27 cellular contexts compared by ENCODE assay signal in the genomic region with DNA sequence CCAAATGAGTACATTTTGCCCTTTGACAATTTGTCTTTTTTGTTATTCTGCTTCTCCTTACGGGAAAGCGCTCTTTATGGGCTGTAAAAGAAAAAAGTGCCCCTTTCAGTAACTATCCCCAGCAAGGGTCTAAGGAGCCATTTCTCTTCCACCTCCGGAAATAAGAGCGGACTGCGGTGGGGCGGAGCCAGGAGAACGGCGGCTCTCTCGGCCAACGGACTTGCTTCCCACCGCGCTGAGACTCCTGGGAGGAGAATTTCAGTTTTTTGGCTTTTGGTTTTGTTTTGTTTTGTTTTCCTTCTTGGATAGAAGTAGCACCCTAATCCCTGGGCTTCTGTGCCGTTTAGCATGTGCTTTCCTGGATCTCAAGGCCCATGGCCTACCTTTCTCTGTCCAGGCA.
"Had no signal": no experiment of that assay in that cellular context is flagged by ENCODE, and none has a peak within 500 bp of the region (broad histone marks: within the 10 kb centered on the region; RNA-seq: fewer than 3 reads in every experiment).

No MANE protein-coding gene starts in this region.

- H3K4me2 ChIP-seq: neural progenitor cell had no signal

- H3K4me1 Mint-ChIP-seq: naive B cell; neural progenitor cell; stimulated activated effector memory CD8-positive, alpha-beta T cell treated with anti-CD3 and anti-CD28 coated beads, Interleukin-12 subunit alpha, Interleukin-12 subunit beta, amount 100 ng/mL, for 72 hours; stimulated activated naive B cell treated with anti-CD40 and anti-IgM and Interleukin-4, amounts not matched to agents 10 μg/mL and 1 μg/mL and 100 μg/mL, for 72 hours had no signal

- ATAC-seq: naive thymus-derived CD8-positive, alpha-beta T cell; natural killer cell treated with Interleukin-12 subunit alpha and Interleukin-12 subunit beta and Interleukin-15 and Interleukin-18, amount 100 ng/mL, for 72 hours; pancreas; right lobe of liver; stimulated activated effector memory CD8-positive, alpha-beta T cell treated with anti-CD3 and anti-CD28 coated beads, Interleukin-12 subunit alpha, Interleukin-12 subunit beta, amount 100 ng/mL, for 72 hours; stimulated activated naive B cell treated with anti-CD40 and anti-IgM and Interleukin-4, amounts not matched to agents 10 μg/mL and 1 μg/mL and 100 μg/mL, for 72 hours; upper lobe of right lung had no signal

- H3K4me3 Mint-ChIP-seq: naive B cell; naive thymus-derived CD8-positive, alpha-beta T cell; natural killer cell treated with Interleukin-12 subunit alpha and Interleukin-12 subunit beta and Interleukin-15 and Interleukin-18, amount 100 ng/mL, for 72 hours; neural progenitor cell; stimulated activated effector memory CD8-positive, alpha-beta T cell treated with anti-CD3 and anti-CD28 coated beads, Interleukin-12 subunit alpha, Interleukin-12 subunit beta, amount 100 ng/mL, for 72 hours; stimulated activated naive B cell treated with anti-CD40 and anti-IgM and Interleukin-4, amounts not matched to agents 10 μg/mL and 1 μg/mL and 100 μg/mL, for 72 hours; stimulated activated naive CD8-positive, alpha-beta T cell treated with anti-CD3 and anti-CD28 coated beads, Interleukin-15, Interleukin-2, amounts not matched to agents 100 ng/mL and 50 ng/mL, for 24 hours; type B pancreatic cell had no signal

- H3K4me3 ChIP-seq: neural progenitor cell, pancreas, prostate gland, right atrium auricular region, right lobe of liver, sigmoid colon, stomach, tibial artery, transverse colon, upper lobe of right lung, uterus had no signal

- H3K36me3 ChIP-seq: neural progenitor cell, neutrophil, pancreas, prostate gland, right atrium auricular region, right lobe of liver, sigmoid colon, stomach, tibial artery, transverse colon, upper lobe of right lung, uterus had no signal

- H3K27me3 ChIP-seq: neural progenitor cell, pancreas, right atrium auricular region, right lobe of liver, sigmoid colon, stomach, tibial artery, transverse colon, upper lobe of right lung, uterus had no signal

- FAIRE-seq: pancreas, small intestine had no signal

- H3K36me3 Mint-ChIP-seq: naive B cell; naive thymus-derived CD8-positive, alpha-beta T cell; natural killer cell treated with Interleukin-12 subunit alpha and Interleukin-12 subunit beta and Interleukin-15 and Interleukin-18, amount 100 ng/mL, for 72 hours; neural progenitor cell; stimulated activated effector memory CD8-positive, alpha-beta T cell treated with anti-CD3 and anti-CD28 coated beads, Interleukin-12 subunit alpha, Interleukin-12 subunit beta, amount 100 ng/mL, for 72 hours; stimulated activated naive B cell treated with anti-CD40 and anti-IgM and Interleukin-4, amounts not matched to agents 10 μg/mL and 1 μg/mL and 100 μg/mL, for 72 hours; type B pancreatic cell had no signal

- DNase-seq: naive B cell; naive thymus-derived CD8-positive, alpha-beta T cell; nucleus accumbens; pancreas; retina; right lobe of liver; sigmoid colon; small intestine; stimulated activated CD4-positive, alpha-beta T cell treated with anti-CD3 and anti-CD28 coated beads, Interleukin-15, amount 100 ng/mL, for 24 hours; stimulated activated CD4-positive, alpha-beta T cell treated with anti-CD3 and anti-CD28 coated beads, Interleukin-2, amount 100 ng/mL, for 24 hours; stimulated activated CD4-positive, alpha-beta T cell treated with anti-CD3 and anti-CD28 coated beads, Interleukin-2, amount 100 ng/mL, for 48 hours; stimulated activated CD4-positive, alpha-beta T cell treated with anti-CD3 and anti-CD28 coated beads, Interleukin-4, amount 100 ng/mL, for 24 hours; stimulated activated naive B cell treated with anti-CD40 and anti-IgM and Interleukin-4, amounts not matched to agents 10 μg/mL and 1 μg/mL and 100 μg/mL, for 72 hours; stimulated activated naive CD4-positive, alpha-beta T cell treated with Interleukin-2 at 50 U/mL for 16 hours; stomach; tibial artery; transverse colon; upper lobe of right lung; uterus had no signal

- H3K4me1 ChIP-seq: neural progenitor cell, pancreas, prostate gland, right atrium auricular region, right lobe of liver, sigmoid colon, stomach, tibial artery, transverse colon, upper lobe of right lung, uterus had no signal

- H3K9me3 Mint-ChIP-seq: naive B cell; naive thymus-derived CD8-positive, alpha-beta T cell; natural killer cell treated with Interleukin-12 subunit alpha and Interleukin-12 subunit beta and Interleukin-15 and Interleukin-18, amount 100 ng/mL, for 72 hours; neural progenitor cell; stimulated activated effector memory CD8-positive, alpha-beta T cell treated with anti-CD3 and anti-CD28 coated beads, Interleukin-12 subunit alpha, Interleukin-12 subunit beta, amount 100 ng/mL, for 72 hours; stimulated activated naive B cell treated with anti-CD40 and anti-IgM and Interleukin-4, amounts not matched to agents 10 μg/mL and 1 μg/mL and 100 μg/mL, for 72 hours; stimulated activated naive CD8-positive, alpha-beta T cell treated with anti-CD3 and anti-CD28 coated beads, Interleukin-15, Interleukin-2, amounts not matched to agents 100 ng/mL and 50 ng/mL, for 24 hours; type B pancreatic cell had no signal

- H3K27ac ChIP-seq: neural progenitor cell, neutrophil, pancreas, prostate gland, right atrium auricular region, right lobe of liver, sigmoid colon, stomach, tibial artery, transverse colon, upper lobe of right lung, uterus had no signal

- H3K9me3 ChIP-seq: neutrophil, pancreas, prostate gland, right atrium auricular region, right lobe of liver, sigmoid colon, stomach, tibial artery, transverse colon, upper lobe of right lung, uterus had no signal

- H2AFZ ChIP-seq: neural progenitor cell had no signal

- H3K27me3 Mint-ChIP-seq: naive thymus-derived CD8-positive, alpha-beta T cell; natural killer cell treated with Interleukin-12 subunit alpha and Interleukin-12 subunit beta and Interleukin-15 and Interleukin-18, amount 100 ng/mL, for 72 hours; stimulated activated naive B cell treated with anti-CD40 and anti-IgM and Interleukin-4, amounts not matched to agents 10 μg/mL and 1 μg/mL and 100 μg/mL, for 72 hours; stimulated activated naive CD8-positive, alpha-beta T cell treated with anti-CD3 and anti-CD28 coated beads, Interleukin-15, Interleukin-2, amounts not matched to agents 100 ng/mL and 50 ng/mL, for 24 hours had no signal

- H3K9ac ChIP-seq: neural progenitor cell had no signal

- H3K27ac Mint-ChIP-seq: naive B cell; naive thymus-derived CD8-positive, alpha-beta T cell; natural killer cell treated with Interleukin-12 subunit alpha and Interleukin-12 subunit beta and Interleukin-15 and Interleukin-18, amount 100 ng/mL, for 72 hours; neural progenitor cell; stimulated activated effector memory CD8-positive, alpha-beta T cell treated with anti-CD3 and anti-CD28 coated beads, Interleukin-12 subunit alpha, Interleukin-12 subunit beta, amount 100 ng/mL, for 72 hours; stimulated activated naive B cell treated with anti-CD40 and anti-IgM and Interleukin-4, amounts not matched to agents 10 μg/mL and 1 μg/mL and 100 μg/mL, for 72 hours; stimulated activated naive CD8-positive, alpha-beta T cell treated with anti-CD3 and anti-CD28 coated beads, Interleukin-15, Interleukin-2, amounts not matched to agents 100 ng/mL and 50 ng/mL, for 24 hours; type B pancreatic cell had no signal
